8 cellular contexts compared by ENCODE assay signal in genomic region chr2:166375736-166376487, GRCh38. TPM values are rescaled to one million over a fixed set of nuclear protein-coding genes. Genes with fewer than 3 reads are reported as not detected.
DNase-seq lines count a peak whose midpoint lies in the region; ATAC-seq and TF ChIP-seq lines count a peak whose summit lies in the region.

SCN9A (minus strand) TSS chr2:166375944; CDS start chr2:166311756, 64,188 bp downstream.

- H3K36me3 Mint-ChIP-seq in natural killer cell treated with Interleukin-12 subunit alpha and Interleukin-12 subunit beta and Interleukin-15 and Interleukin-18, amount 100 ng/mL, for 72 hours = no peaks in the 10 kb centered on the region

- H3K27me3 ChIP-seq in uterus = peaks cover 0 to 12% of the 10 kb centered on the region in 2 donors

- no peaks in the 10 kb centered on the region for H3K4me1 ChIP-seq in uterus

- H3K4me1 Mint-ChIP-seq in natural killer cell treated with Interleukin-12 subunit alpha and Interleukin-12 subunit beta and Interleukin-15 and Interleukin-18, amount 100 ng/mL, for 72 hours (ENCODE audit: low read depth in 2 of 2) = peaks cover 6% of the 10 kb centered on the region in 2 donors

- H3K9me3 ChIP-seq in uterus = no peaks in the 10 kb centered on the region

- DNase-seq in activated T-cell treated with anti-CD3 and anti-CD28 coated beads for 48 hours (ENCODE audit: low read depth) = peak; percentile 6
- no peak for DNase-seq in activated T-cell treated with anti-CD3 and anti-CD28 coated beads, Interleukin-2, amount 50 U/mL, for 1 hour
- peak; percentile 97 for DNase-seq in NCI-H2227 treated with DMSO at 0.1 percent for 48 hours (lab: John Stamatoyannopoulos, UW)
- peak; percentile 34 to 53 for DNase-seq in activated T-cell treated with anti-CD3 and anti-CD28 coated beads, Interleukin-2, amount 50 U/mL, for 48 hours
- peak; percentile 16 for DNase-seq in germinal center (ENCODE audit: low spot score)
- peak; percentile 61 for DNase-seq in natural killer cell treated with Interleukin-12 subunit alpha and Interleukin-12 subunit beta and Interleukin-15 and Interleukin-18, amount 100 ng/mL, for 72 hours (ENCODE audit: low spot score)
- DNase-seq in uterus = peak; percentile 19 to 28

- H3K27ac Mint-ChIP-seq in natural killer cell treated with Interleukin-12 subunit alpha and Interleukin-12 subunit beta and Interleukin-15 and Interleukin-18, amount 100 ng/mL, for 72 hours = no peak within 1 kb of the TSS

- H3K36me3 ChIP-seq in uterus = no peaks in the 10 kb centered on the region

- H3K9me3 Mint-ChIP-seq in natural killer cell treated with Interleukin-12 subunit alpha and Interleukin-12 subunit beta and Interleukin-15 and Interleukin-18, amount 100 ng/mL, for 72 hours = no peaks in the 10 kb centered on the region

- intact Hi-C loops in uterus (cut with DNase I; ENCODE audit: low total_unique reads) = no loop called here

- no peak for TF ChIP-seq POLR2A in uterus (IDR thresholded peaks at IDR 0.05)

- peak within 1 kb of the TSS; percentile 46 for H3K4me3 Mint-ChIP-seq in natural killer cell treated with Interleukin-12 subunit alpha and Interleukin-12 subunit beta and Interleukin-15 and Interleukin-18, amount 100 ng/mL, for 72 hours

- H3K27ac ChIP-seq in uterus = no peak within 1 kb of the TSS

- no peak for TF ChIP-seq CTCF in uterus (IDR thresholded peaks at IDR 0.05)

- H3K4me3 ChIP-seq in uterus = peak within 1 kb of the TSS; percentile 18 to 48

- H3K27me3 Mint-ChIP-seq in natural killer cell treated with Interleukin-12 subunit alpha and Interleukin-12 subunit beta and Interleukin-15 and Interleukin-18, amount 100 ng/mL, for 72 hours = peaks cover 11 to 13% of the 10 kb centered on the region in 2 donors

- ATAC-seq in HG02973 (IDR thresholded peaks at IDR 0.05; ENCODE audit: unreplicated experiment) = peak; percentile 47
- ATAC-seq in natural killer cell treated with Interleukin-12 subunit alpha and Interleukin-12 subunit beta and Interleukin-15 and Interleukin-18, amount 100 ng/mL, for 72 hours = peak; percentile 66 to 84

RNA-seq across cellular contexts. Expression of gene SCN9A, which starts in this region (rescaled TPM):
- 1 to 10 TPM in 1 of 2 donors, under 1 TPM in 1; 0.17 to 1.0 TPM for total RNA-seq in natural killer cell treated with Interleukin-12 subunit alpha and Interleukin-12 subunit beta and Interleukin-15 and Interleukin-18, amount 100 ng/mL, for 72 hours
- 10 to 100 TPM in 1 of 4 donors, 1 to 10 TPM in 3; 1.5 to 14.2 (median 4.6) TPM for total RNA-seq in uterus
